8 cellular contexts compared by ENCODE assay signal in genomic region chr16:81567987-81568748, GRCh38.
DNase-seq lines count a peak whose midpoint lies in the region; ATAC-seq and TF ChIP-seq lines count a peak whose summit lies in the region.

No MANE protein-coding gene starts in this region.

- RAD21 ChIA-PET in HCT116 (lab: Charles Lee; ENCODE audit: low non-redundant PET in 1 of 2, low total read pairs in 2 of 2, uncharacterized antibody in 2 of 2, unreplicated experiment in 2 of 2) = interaction anchor here in 1 of 2 experiments (0.8 kb wide), 1 partner anchor 26 kb away, joined by 3 read pairs; no protein-coding TSS in a partner anchor

- H4K20me1 ChIP-seq in HCT116 (ENCODE audit: insufficient read depth) = no peaks in the 10 kb centered on the region; the same call in 1 of the 2 replicates

- peak overlapping the region in 1 of 2 experiments; percentile 45; a peak in 2 of 4 replicates for H3K4me3 ChIP-seq in HCT116 (replicated peaks in 1 of 2; ENCODE audit: low read depth in 1 of 2, low read length in 2 of 2)
- H3K4me3 ChIP-seq in gastroesophageal sphincter = no peak overlapping the region

- no peak; the same call in 1 of the 2 replicates for TF ChIP-seq RAD21 in HCT116 (IDR thresholded peaks at IDR 0.05; ENCODE audit: low read depth)

- H3K27me3 ChIP-seq in HCT116 (ENCODE audit: insufficient read depth, low read length) (no peaks in the 10 kb centered on the region), gastroesophageal sphincter (no peaks in the 10 kb centered on the region)

- H3K9me2 ChIP-seq in HCT116 (ENCODE audit: insufficient read depth) = no peaks in the 10 kb centered on the region

- H2AFZ ChIP-seq in HCT116 (ENCODE audit: low read depth, low read length, poor library complexity, severe bottlenecking) = no peak overlapping the region

- TF ChIP-seq CTCF in HCT116 (IDR thresholded peaks at IDR 0.05 in 2 of 3, conservative IDR thresholded peaks at IDR 0.05 in 1 of 3; ENCODE audit: borderline replicate concordance in 1 of 3, insufficient read depth in 1 of 3, low read depth in 2 of 3, low read length in 2 of 3) (no peak), gastroesophageal sphincter (IDR thresholded peaks at IDR 0.05) (no peak)

- H3K4me1 ChIP-seq in HCT116 (ENCODE audit: control insufficient read depth in 1 of 2, insufficient read depth in 2 of 2, low read length in 2 of 2) (peaks cover 20 to 52% of the 10 kb centered on the region in 2 experiments), gastroesophageal sphincter (peaks cover 0 to 10% (median 0%) of the 10 kb centered on the region in 3 donors)

- H3K36me3 ChIP-seq in HCT116 (ENCODE audit: control insufficient read depth in 1 of 2, insufficient read depth in 2 of 2, low read length in 2 of 2) (no peaks in the 10 kb centered on the region; a peak in 1 of 4 replicates), gastroesophageal sphincter (no peaks in the 10 kb centered on the region)

- H3K9me3 ChIP-seq in HCT116 (ENCODE audit: control insufficient read depth in 1 of 2, insufficient read depth in 1 of 2, low read depth in 1 of 2, low read length in 2 of 2) (no peaks in the 10 kb centered on the region), gastroesophageal sphincter (no peaks in the 10 kb centered on the region)

- ATAC-seq in HCT116 (peak; percentile 90), gastroesophageal sphincter (peak; percentile 61), HG02571 (IDR thresholded peaks at IDR 0.05; ENCODE audit: unreplicated experiment) (no peak)

- CTCF ChIA-PET in HCT116 (lab: Charles Lee) = no interaction called here

- 68 to 72% methylated on average over 2 to 6 of the region's 13 CpGs for WGBS in gastroesophageal sphincter (ENCODE audit: low coverage in 1 of 2), 2 donors

- POLR2A ChIA-PET in HCT116 (lab: Charles Lee) = interaction anchor here (1.1 kb wide), 1 partner anchor 11 kb away, joined by 3 read pairs; no protein-coding TSS in a partner anchor

- H3K9ac ChIP-seq in HCT116 (ENCODE audit: low read length) = peak overlapping the region; percentile 57

- no peak for TF ChIP-seq POLR2A in HCT116 (IDR thresholded peaks at IDR 0.05; ENCODE audit: borderline replicate concordance, extremely low read depth, insufficient read depth, insufficient read length)
- no peak for TF ChIP-seq POLR2A in gastroesophageal sphincter (IDR thresholded peaks at IDR 0.05)

- DNase-seq in HCT116 (ENCODE audit: low read depth, low spot score) (no peak), SKM-1 (lab: John Stamatoyannopoulos, UW; ENCODE audit: unreplicated experiment) (no peak), NCI-H2196 treated with DMSO at 0.1 percent for 48 hours (lab: John Stamatoyannopoulos, UW; ENCODE audit: unreplicated experiment) (no peak)
- DNase-seq in activated CD4-positive, alpha-beta T cell treated with anti-CD3 and anti-CD28 coated beads, Interleukin-2, amount 50 U/mL, for 24 hours (ENCODE audit: low read depth in 1 of 2, low spot score in 1 of 2) = peak; percentile 24 to 34
- DNase-seq in stimulated activated CD4-positive, alpha-beta T cell treated with anti-CD3 and anti-CD28 coated beads, Interleukin-4, amount 100 ng/mL, for 1 hour = peak; percentile 31
- no peak for DNase-seq in NK-92 treated with Interleukin-12 subunit alpha and Interleukin-12 subunit beta, amount 100 ng/mL, for 24 hours (lab: John Stamatoyannopoulos, UW)

- H3K79me2 ChIP-seq in HCT116 (ENCODE audit: insufficient read depth, low read length) = peaks cover 97% of the 10 kb centered on the region

- peak overlapping the region; percentile 83 for H3K4me2 ChIP-seq in HCT116 (ENCODE audit: low read length)

- BruUV-seq in HCT116 (replicated peaks; lab: Mats Ljungman, UMichigan) = no TSS peak

- H3K27ac ChIP-seq in HCT116 (ENCODE audit: low read depth, low read length) = peak overlapping the region; percentile 65
- H3K27ac ChIP-seq in gastroesophageal sphincter = peak overlapping the region in 3 of 4 donors; percentile 19 to 58 (median 28)

- intact Hi-C loops in HCT116 (cut with micrococcal nuclease) = no loop called here

- no peak for TF ChIP-seq EP300 in gastroesophageal sphincter (IDR thresholded peaks at IDR 0.05)

TF ChIP-seq in HCT116, 20 proteins besides CTCF, POLR2A, EP300 and RAD21:
- TF ChIP-seq POLR2AphosphoS5 (IDR thresholded peaks at IDR 0.05; ENCODE audit: low read depth, low read length) = no peak; the same call in 1 of the 2 replicates
- 0 out of 2 replicates have a peak, but pooled peaks have one; percentile 49 for TF ChIP-seq CBX3 (IDR thresholded peaks at IDR 0.05; ENCODE audit: low read depth)
- TF ChIP-seq JUND (IDR thresholded peaks at IDR 0.05) = peak; percentile 94
- TF ChIP-seq FOSL1 (IDR thresholded peaks at IDR 0.05; ENCODE audit: low read depth) = peak; percentile 85
- TF ChIP-seq ELF1 (IDR thresholded peaks at IDR 0.05; ENCODE audit: borderline replicate concordance, low read depth) = no peak
- TF ChIP-seq SP1 (IDR thresholded peaks at IDR 0.05; ENCODE audit: low read depth) = peak; percentile 73

Comparison
In these comparisons a context has a peak if more than half of its experiments do, and no peak if none do; other contexts are left out.
1. DNase-seq: peak in activated CD4-positive, alpha-beta T cell treated with anti-CD3 and anti-CD28 coated beads, Interleukin-2, amount 50 U/mL, for 24 hours (2 of 2) and stimulated activated CD4-positive, alpha-beta T cell treated with anti-CD3 and anti-CD28 coated beads, Interleukin-4, amount 100 ng/mL, for 1 hour (single experiment); none in HCT116 (single experiment), SKM-1 (single experiment), NK-92 treated with Interleukin-12 subunit alpha and Interleukin-12 subunit beta, amount 100 ng/mL, for 24 hours (single experiment) and NCI-H2196 treated with DMSO at 0.1 percent for 48 hours (single experiment).